Comparison of ENCODE assay signal across 19 cellular contexts in genomic region chr1:160724445-160725242, GRCh38. TPM values are rescaled to one million over a fixed set of nuclear protein-coding genes. Genes with fewer than 3 reads are reported as not detected.
DNase-seq lines count a peak whose midpoint lies in the region; FAIRE-seq and TF ChIP-seq lines count a peak whose summit lies in the region.
"Had no signal": no experiment of that assay in that cellular context is flagged by ENCODE, and none has a peak within 500 bp of the region (broad histone marks: within the 10 kb centered on the region; RNA-seq: fewer than 3 reads in every experiment).

No MANE protein-coding gene starts in this region.

- CTCF ChIA-PET in RWPE1 (lab: Yijun Ruan, JAX): interaction anchor here (0.6 to 1.0 kb wide), 3 partner anchors 9 to 119 kb away, joined by 3 to 5 read pairs (median 3); no protein-coding TSS in a partner anchor

- H3K27ac ChIP-seq in RWPE1: no peak overlapping the region

- no peaks in the 10 kb centered on the region for H3K36me3 ChIP-seq in bronchial epithelial cell (ENCODE audit: control insufficient read depth, insufficient read depth, low read length)

- H3K4me3 ChIP-seq in GM12865 (ENCODE audit: low read depth, low read length) (no peak overlapping the region), bronchial epithelial cell (ENCODE audit: low read depth, low read length) (no peak overlapping the region)

- TF ChIP-seq CTCF in GM12865 (IDR thresholded peaks at IDR 0.05; ENCODE audit: insufficient read depth, low read depth, low read length, missing control alignments) (no peak), bronchial epithelial cell (IDR thresholded peaks at IDR 0.05; ENCODE audit: insufficient read depth, low read length, severe bottlenecking) (no peak), RWPE1 (conservative IDR thresholded peaks at IDR 0.05; ENCODE audit: low read depth) (no peak)

- POLR2A ChIA-PET in RWPE1 (lab: Yijun Ruan, JAX; ENCODE audit: low non-redundant PET): interaction anchor here (0.6 kb wide), 1 partner anchor 106 kb away, joined by 3 read pairs; no protein-coding TSS in a partner anchor

- H3K27me3 ChIP-seq in bronchial epithelial cell (ENCODE audit: control insufficient read depth, insufficient read depth, low read length): no peaks in the 10 kb centered on the region

- DNase-seq in DMS114 treated with DMSO at 0.1 percent for 48 hours (lab: John Stamatoyannopoulos, UW; ENCODE audit: unreplicated experiment): peak; percentile 24
- DNase-seq in GM12865 (ENCODE audit: low read depth): peak; percentile 55
- DNase-seq in NAMALWA (ENCODE audit: low spot score): peak; percentile 64
- DNase-seq in bronchial epithelial cell (ENCODE audit: low read depth): peak; percentile 61
- DNase-seq in NCI-H446 treated with DMSO at 0.1 percent for 48 hours (lab: John Stamatoyannopoulos, UW): no peak
- no peak for DNase-seq in RWPE1 (ENCODE audit: low spot score)
- no peak for DNase-seq in activated gamma-delta T cell treated with Interleukin-2 at 50 U/mL for 16 hours
- DNase-seq: activated CD4-positive, alpha-beta T cell treated with anti-CD3 and anti-CD28 coated beads, Interleukin-2, amount 50 U/mL, for 1 hour; activated gamma-delta T cell; C1 segment of cervical spinal cord; effector CD4-positive, alpha-beta T cell; H7; KBM-7; naive thymus-derived CD8-positive, alpha-beta T cell; NCI-H1436 treated with DMSO at 0.1 percent for 48 hours; NCI-H524 treated with DMSO at 0.1 percent for 48 hours; T-helper 9 cell had no signal

- FAIRE-seq in bronchial epithelial cell (lab: Jason Lieb, UNC): peak; percentile 89
- FAIRE-seq: G401.6 had no signal

RNA-seq across cellular contexts. Expression of gene CD48, which starts 13.0 kb away (rescaled TPM):
- not detected in 2 replicates for total RNA-seq in bronchial epithelial cell
- total RNA-seq: pulmonary artery endothelial cell had no signal

RNA-seq across cellular contexts. Expression of gene SLAMF7, which starts 14.4 kb away (rescaled TPM):
- total RNA-seq in bronchial epithelial cell: 0.79 and 3.3 TPM in 2 replicates
- total RNA-seq: pulmonary artery endothelial cell had no signal

Comparison
In these comparisons a context has a peak if more than half of its experiments do, and no peak if none do; other contexts are left out.
1. DNase-seq: peak in DMS114 treated with DMSO at 0.1 percent for 48 hours (single experiment), GM12865 (single experiment), NAMALWA (single experiment) and bronchial epithelial cell (single experiment); none in NCI-H446 treated with DMSO at 0.1 percent for 48 hours (single experiment), RWPE1 (single experiment) and activated gamma-delta T cell treated with Interleukin-2 at 50 U/mL for 16 hours (single experiment).